In the genomic region with DNA sequence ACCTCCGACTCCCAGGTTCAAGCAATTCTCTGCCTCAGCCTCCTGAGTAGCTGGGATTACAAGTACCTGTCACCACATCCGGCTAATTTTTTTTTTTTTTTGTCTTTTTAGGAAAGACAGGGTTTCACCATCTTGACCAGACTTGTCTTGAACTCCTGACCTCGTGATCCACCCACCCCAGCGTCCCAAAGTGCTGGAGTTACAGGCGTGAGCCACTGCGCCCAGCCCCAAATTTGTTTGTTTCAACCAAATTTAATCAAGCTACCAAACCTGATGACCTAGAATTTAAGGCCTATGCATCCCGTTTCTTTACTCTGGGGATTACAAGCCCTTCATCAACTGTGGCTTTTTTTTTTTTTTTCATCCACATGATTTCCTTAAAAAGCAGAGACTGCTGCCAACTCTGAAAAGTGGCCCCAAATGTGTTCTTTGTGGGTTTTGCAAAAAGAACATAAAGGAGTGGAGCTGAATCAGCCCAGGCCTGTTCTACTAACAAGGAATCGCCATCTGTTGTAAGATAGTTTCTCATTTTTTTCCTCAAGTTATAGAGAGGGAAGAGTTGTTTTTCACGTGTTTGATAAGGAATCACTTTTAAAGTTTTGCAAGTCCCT, we compare ENCODE assay signal across 13 cellular contexts. TPM values are rescaled to one million over a fixed set of nuclear protein-coding genes. Genes with fewer than 3 reads are reported as not detected.
DNase-seq lines count a peak whose midpoint lies in the region; ATAC-seq and TF ChIP-seq lines count a peak whose summit lies in the region.
"Had no signal": no experiment of that assay in that cellular context is flagged by ENCODE, and none has a peak within 500 bp of the region (broad histone marks: within the 10 kb centered on the region; RNA-seq: fewer than 3 reads in every experiment).

No MANE protein-coding gene starts in this region.

- H3K27ac Mint-ChIP-seq in HFFc6, result peak overlapping the region; percentile 85
- H3K27ac Mint-ChIP-seq in chondrocyte (ENCODE audit: unreplicated experiment), result peak overlapping the region; percentile 63

- H3K4me1 Mint-ChIP-seq in HFFc6 (ENCODE audit: low read depth) (peaks cover 26% of the 10 kb centered on the region), chondrocyte (ENCODE audit: low read depth) (peaks cover 21% of the 10 kb centered on the region)
- H3K4me1 Mint-ChIP-seq: IgD-negative memory B cell had no signal

- H3K27me3 Mint-ChIP-seq in HFFc6 (ENCODE audit: insufficient read depth) (peaks cover 2% of the 10 kb centered on the region), chondrocyte (ENCODE audit: low read depth) (no peaks in the 10 kb centered on the region)
- H3K27me3 Mint-ChIP-seq: IgD-negative memory B cell had no signal

- ATAC-seq in GM18520 (IDR thresholded peaks at IDR 0.05; ENCODE audit: unreplicated experiment) (no peak), HG03439 (IDR thresholded peaks at IDR 0.05; ENCODE audit: unreplicated experiment) (no peak)

- H3K36me3 Mint-ChIP-seq in HFFc6 (ENCODE audit: low read depth), result peaks cover 5% of the 10 kb centered on the region; the same call in 1 of the 2 replicates
- no peaks in the 10 kb centered on the region for H3K36me3 Mint-ChIP-seq in chondrocyte (ENCODE audit: low read depth)

- DNase-seq in HFFc6 (no peak), chondrocyte (ENCODE audit: low spot score) (no peak), iris pigment epithelial cell (ENCODE audit: low read depth) (peak; percentile 26), stromal cell of bone marrow (ENCODE audit: low read depth) (peak; percentile 60), NCI-H345 (lab: John Stamatoyannopoulos, UW) (no peak), DMS79 treated with DMSO at 0.1 percent for 48 hours (lab: John Stamatoyannopoulos, UW) (no peak)
- DNase-seq: activated CD4-positive, alpha-beta T cell treated with anti-CD3 and anti-CD28 coated beads for 48 hours; H7; midbrain; NCI-H146 had no signal

- H3K9me3 Mint-ChIP-seq in HFFc6 (no peaks in the 10 kb centered on the region), chondrocyte (ENCODE audit: low read depth) (no peaks in the 10 kb centered on the region)

- TF ChIP-seq CTCF in HFFc6 (IDR thresholded peaks at IDR 0.05) (no peak), chondrocyte (IDR thresholded peaks at IDR 0.05) (no peak)

- H3K4me3 Mint-ChIP-seq in HFFc6 (peak overlapping the region; percentile 74; the same call in 1 of the 2 replicates), chondrocyte (ENCODE audit: unreplicated experiment) (no peak overlapping the region)
- H3K4me3 Mint-ChIP-seq: IgD-negative memory B cell had no signal

RNA-seq across cellular contexts. Expression of a gene that starts 58.4 kb away (rescaled TPM):
- 10 to 100 TPM in 3 of 6 experiments, 1 to 10 TPM in 3; 5.3 to 12.2 (median 10.0) TPM for total RNA-seq in HFFc6 (2021; fragmentation: NEBNext Ultra II Directional; extraction: Animal tissue kit (Norgen Biotek cat#: 25700))
- 4.9 to 41.0 TPM (median 37.9 TPM) in 3 replicates for total RNA-seq in chondrocyte

Comparison
In these comparisons a context has a peak if more than half of its experiments do, and no peak if none do; other contexts are left out.
1. DNase-seq: peak in iris pigment epithelial cell (single experiment) and stromal cell of bone marrow (single experiment); none in HFFc6 (single experiment), chondrocyte (single experiment), NCI-H345 (single experiment) and DMS79 treated with DMSO at 0.1 percent for 48 hours (single experiment).